Comparison of ENCODE assay signal across 20 cellular contexts in the genomic region with DNA sequence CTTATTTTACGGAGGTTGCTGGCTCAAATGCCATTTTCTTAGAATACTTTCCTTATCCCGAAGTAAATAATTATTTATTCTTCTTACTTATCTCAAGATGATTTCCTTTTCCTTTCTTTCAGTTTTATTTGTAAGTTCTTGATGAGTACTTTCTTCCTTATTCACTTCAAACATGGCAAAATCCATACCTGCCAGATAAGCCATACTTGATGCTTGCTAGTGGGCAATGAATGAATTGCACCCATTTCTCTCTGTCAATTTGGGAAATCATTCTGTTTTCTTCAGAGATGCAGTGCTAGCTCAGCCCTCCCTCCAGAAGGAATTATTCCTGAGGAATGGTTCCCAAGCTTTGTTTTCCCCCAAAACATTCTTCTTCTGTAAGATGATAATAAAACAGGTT.
DNase-seq lines count a peak whose midpoint lies in the region; ATAC-seq, FAIRE-seq and TF ChIP-seq lines count a peak whose summit lies in the region.
"Had no signal": no experiment of that assay in that cellular context is flagged by ENCODE, and none has a peak within 500 bp of the region (broad histone marks: within the 10 kb centered on the region; RNA-seq: fewer than 3 reads in every experiment).

No MANE protein-coding gene starts in this region.

- H4K20me1 ChIP-seq in smooth muscle cell (ENCODE audit: low read depth), result no peaks in the 10 kb centered on the region

- DNase-seq in GM06990 (ENCODE audit: extremely low read depth, insufficient read length) (no peak), HFF-Myc (ENCODE audit: extremely low read depth, low read depth) (no peak), brain microvascular endothelial cell (no peak), mesendoderm (peak; percentile 25), smooth muscle cell (lab: John Stamatoyannopoulos, UW; ENCODE audit: unreplicated experiment) (no peak), GM12892 (ENCODE audit: insufficient read length) (no peak), GM13977 (ENCODE audit: low spot score) (no peak)
- DNase-seq: activated B cell treated with CpG ODN at 0.5 μM for 24 hours; activated CD8-positive, alpha-beta memory T cell treated with anti-CD3 and anti-CD28 coated beads, Interleukin-2, amount 10 ng/mL, durations not matched to agents 7 days and 5 days; activated naive CD4-positive, alpha-beta T cell; C1 segment of cervical spinal cord; H7; hypothalamus; Karpas-422; left colon; NCI-H146; NCI-H446; testis had no signal

- H3K27me3 ChIP-seq in GM06990 (replicated peaks; ENCODE audit: control insufficient read depth, insufficient read depth, low read length) (no peaks in the 10 kb centered on the region), brain microvascular endothelial cell (replicated peaks) (no peaks in the 10 kb centered on the region), mesendoderm (ENCODE audit: insufficient read depth, low read length, poor library complexity) (no peaks in the 10 kb centered on the region), smooth muscle cell (ENCODE audit: low read depth) (no peaks in the 10 kb centered on the region)
- H3K27me3 ChIP-seq: testis had no signal

- H3K9ac ChIP-seq in mesendoderm (ENCODE audit: low read length), result no peak overlapping the region
- no peak overlapping the region for H3K9ac ChIP-seq in smooth muscle cell (ENCODE audit: low read depth)

- no peak overlapping the region for H2AFZ ChIP-seq in smooth muscle cell (ENCODE audit: low read depth)

- no peak overlapping the region for H3K18ac ChIP-seq in mesendoderm (ENCODE audit: low read length)

- H3K4me3 ChIP-seq in GM06990 (replicated peaks; ENCODE audit: low read depth, low read length) (no peak overlapping the region), HFF-Myc (replicated peaks; ENCODE audit: low read depth, low read length) (no peak overlapping the region), brain microvascular endothelial cell (ENCODE audit: low read depth, low read length) (no peak overlapping the region), mesendoderm (ENCODE audit: low read length) (no peak overlapping the region), smooth muscle cell (no peak overlapping the region)
- H3K4me3 ChIP-seq: prostate gland, testis had no signal

- no peaks in the 10 kb centered on the region for H3K79me1 ChIP-seq in mesendoderm (ENCODE audit: low read length)

- no peak overlapping the region for H2AK5ac ChIP-seq in mesendoderm (ENCODE audit: low read length)

- H3K79me2 ChIP-seq in mesendoderm (ENCODE audit: control insufficient read depth, insufficient read depth, low read length) (no peaks in the 10 kb centered on the region), smooth muscle cell (ENCODE audit: low read depth) (no peaks in the 10 kb centered on the region)

- no peak for TF ChIP-seq POLR2A in GM12892 (IDR thresholded peaks at IDR 0.05; ENCODE audit: low read depth, low read length)

- H3K4ac ChIP-seq in mesendoderm (ENCODE audit: low read depth, low read length), result no peak overlapping the region

- TF ChIP-seq CTCF in GM06990 (IDR thresholded peaks at IDR 0.05; ENCODE audit: insufficient read depth, low read length, poor library complexity, severe bottlenecking) (peak; percentile 15), HFF-Myc (IDR thresholded peaks at IDR 0.05; ENCODE audit: low read depth, low read length, missing control alignments) (peak; percentile 11), brain microvascular endothelial cell (IDR thresholded peaks at IDR 0.05; ENCODE audit: low read depth, low read length, missing control alignments) (peak; percentile 49), smooth muscle cell (IDR thresholded peaks at IDR 0.05; ENCODE audit: borderline replicate concordance, insufficient read depth, poor library complexity, severe bottlenecking) (no peak), GM13977 (IDR thresholded peaks at IDR 0.05; ENCODE audit: extremely low read depth, insufficient read depth, missing control alignments) (no peak)

- no peak overlapping the region for H3K23ac ChIP-seq in mesendoderm (ENCODE audit: low read length)

- no peaks in the 10 kb centered on the region for H3K9me3 ChIP-seq in smooth muscle cell (replicated peaks; ENCODE audit: low read depth)
- H3K9me3 ChIP-seq: prostate gland, testis had no signal

- no peak overlapping the region for H3K56ac ChIP-seq in mesendoderm (ENCODE audit: low read length)

- no peak overlapping the region for H2BK5ac ChIP-seq in mesendoderm (ENCODE audit: low read length)

- WGBS in mesendoderm (ENCODE audit: extremely low coverage, insufficient coverage, low lambda C conversion rate), result no CpG with 5 or more reads among the region's 2 CpGs
- WGBS in smooth muscle cell (ENCODE audit: low lambda C conversion rate), result 95% methylated on average over 2 of the region's 2 CpGs

- in situ Hi-C loops in brain microvascular endothelial cell (cut with HindIII; ENCODE audit: low pct_ligation_motif_present, low sequenced_read_pairs) (no loop called here), GM13977 (cut with MboI; ENCODE audit: low pct_unique_long_range_greater_than_20kb, low sequenced_read_pairs, unreplicated experiment) (no loop called here)

- no peak overlapping the region for H2BK15ac ChIP-seq in mesendoderm (replicated peaks; ENCODE audit: low read depth)

- ATAC-seq in GM18517 (IDR thresholded peaks at IDR 0.05; ENCODE audit: unreplicated experiment), result no peak
- ATAC-seq: activated CD8-positive, alpha-beta memory T cell treated with anti-CD3 and anti-CD28 coated beads, Interleukin-2, amount 10 ng/mL, durations not matched to agents 7 days and 5 days; left colon had no signal

- H3F3A ChIP-seq in smooth muscle cell (ENCODE audit: low read depth), result no peaks in the 10 kb centered on the region

- no peak overlapping the region for H4K8ac ChIP-seq in mesendoderm (ENCODE audit: low read depth, low read length)

- H3K36me3 ChIP-seq in GM06990 (ENCODE audit: control insufficient read depth, insufficient read depth, low read length) (no peaks in the 10 kb centered on the region), brain microvascular endothelial cell (replicated peaks) (no peaks in the 10 kb centered on the region), mesendoderm (ENCODE audit: control insufficient read depth, insufficient read depth, low read length) (no peaks in the 10 kb centered on the region), smooth muscle cell (ENCODE audit: low read depth) (no peaks in the 10 kb centered on the region)
- H3K36me3 ChIP-seq: prostate gland had no signal

- no peak overlapping the region for H2BK120ac ChIP-seq in mesendoderm (ENCODE audit: low read depth, low read length)

- H4K5ac ChIP-seq in mesendoderm (ENCODE audit: low read length), result no peak overlapping the region

- H3K4me1 ChIP-seq in mesendoderm (ENCODE audit: control insufficient read depth, low read depth, low read length) (no peaks in the 10 kb centered on the region), smooth muscle cell (ENCODE audit: low read depth) (no peaks in the 10 kb centered on the region)
- H3K4me1 ChIP-seq: prostate gland, testis had no signal

- no peak for FAIRE-seq in GM12892 (lab: Jason Lieb, UNC)

- H3K4me2 ChIP-seq in mesendoderm (ENCODE audit: low read length), result no peak overlapping the region
- H3K4me2 ChIP-seq in smooth muscle cell, result no peak overlapping the region

- H3K27ac ChIP-seq in brain microvascular endothelial cell (peak overlapping the region; percentile 87), mesendoderm (ENCODE audit: low read depth, low read length) (no peak overlapping the region), smooth muscle cell (ENCODE audit: low read depth) (no peak overlapping the region)
- H3K27ac ChIP-seq: prostate gland, testis had no signal

Comparison
In these comparisons a context has a peak if more than half of its experiments do, and no peak if none do; other contexts are left out.
1. CTCF ChIP-seq: peak in GM06990 (single experiment), HFF-Myc (single experiment) and brain microvascular endothelial cell (single experiment); none in smooth muscle cell (single experiment) and GM13977 (single experiment).